Comparison of ENCODE assay signal across 8 cellular contexts in the genomic region with DNA sequence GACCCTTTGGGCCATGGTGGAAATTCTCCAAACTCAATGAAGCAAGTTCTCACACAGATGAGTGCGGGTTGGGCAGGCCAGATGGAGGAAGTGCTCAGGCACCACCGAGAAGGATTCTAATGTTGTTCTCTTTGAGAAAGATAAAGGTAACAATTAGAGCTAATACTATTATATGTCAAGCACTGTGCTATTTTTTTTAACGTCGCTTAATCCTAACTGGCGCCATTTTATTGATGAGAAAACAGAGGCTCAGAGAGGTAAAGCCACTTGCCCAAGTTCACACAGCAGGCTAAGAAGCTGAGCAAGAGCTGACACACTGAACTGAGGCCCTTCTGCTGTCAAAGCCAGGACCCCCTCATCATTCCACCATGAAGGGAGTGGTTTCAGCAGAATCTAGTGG. TPM values are rescaled to one million over a fixed set of nuclear protein-coding genes. Genes with fewer than 3 reads are reported as not detected.
DNase-seq lines count a peak whose midpoint lies in the region; ATAC-seq and TF ChIP-seq lines count a peak whose summit lies in the region.

No MANE protein-coding gene starts in this region.

- H3F3A ChIP-seq in DOHH2 (ENCODE audit: control insufficient read depth, insufficient read depth) = no peaks in the 10 kb centered on the region

- no peaks in the 10 kb centered on the region for H3K9me3 ChIP-seq in DOHH2 (ENCODE audit: control insufficient read depth, insufficient read depth, low read length)
- H3K9me3 ChIP-seq in OCI-LY3 (ENCODE audit: insufficient read depth, low read length) = no peaks in the 10 kb centered on the region
- H3K9me3 ChIP-seq in endocrine pancreas (ENCODE audit: control insufficient read depth, low read length) = no peaks in the 10 kb centered on the region

- H3K27me3 Mint-ChIP-seq in osteocyte (ENCODE audit: unreplicated experiment) = no peaks in the 10 kb centered on the region

- H3K4me2 ChIP-seq in DOHH2 (ENCODE audit: low read length) (peak overlapping the region; percentile 95), OCI-LY3 (ENCODE audit: low read length) (peak overlapping the region; percentile 94)

- no peak overlapping the region for H2AFZ ChIP-seq in OCI-LY3 (ENCODE audit: low read depth, low read length)

- ATAC-seq in GM18502 (IDR thresholded peaks at IDR 0.05; ENCODE audit: poor library complexity, unreplicated experiment) (no peak), HG02981 (IDR thresholded peaks at IDR 0.05; ENCODE audit: unreplicated experiment) (no peak)

- H3K4me1 Mint-ChIP-seq in osteocyte (ENCODE audit: unreplicated experiment) = peaks cover 41% of the 10 kb centered on the region

- H4K20me1 ChIP-seq in DOHH2 (ENCODE audit: control insufficient read depth, insufficient read depth, low read depth, low read length) (peaks cover 33% of the 10 kb centered on the region), OCI-LY3 (ENCODE audit: insufficient read depth, low read length) (peaks cover 49% of the 10 kb centered on the region)

- H3K79me2 ChIP-seq in DOHH2 (ENCODE audit: control insufficient read depth, low read length) = peaks cover 60% of the 10 kb centered on the region
- H3K79me2 ChIP-seq in OCI-LY3 (ENCODE audit: low read length) = peaks cover 64% of the 10 kb centered on the region

- H3K27me3 ChIP-seq in DOHH2 (ENCODE audit: control insufficient read depth, low read length) = no peaks in the 10 kb centered on the region
- H3K27me3 ChIP-seq in OCI-LY3 (ENCODE audit: low read depth, low read length) = no peaks in the 10 kb centered on the region
- no peaks in the 10 kb centered on the region for H3K27me3 ChIP-seq in endocrine pancreas (ENCODE audit: control insufficient read depth, insufficient read depth, low read length)

- H3K9me2 ChIP-seq in DOHH2 (replicated peaks; ENCODE audit: control insufficient read depth, low read length) = no peaks in the 10 kb centered on the region

- H3K27ac ChIP-seq in DOHH2 (ENCODE audit: low read depth, low read length) = peak overlapping the region; percentile 55
- peak overlapping the region; percentile 33 for H3K27ac ChIP-seq in OCI-LY3 (ENCODE audit: low read length)

- H3K4me3 ChIP-seq in DOHH2 (ENCODE audit: low read length) = peak overlapping the region; percentile 94
- peak overlapping the region; percentile 79 for H3K4me3 ChIP-seq in OCI-LY3 (ENCODE audit: low read length)
- peak overlapping the region; percentile 45 for H3K4me3 ChIP-seq in endocrine pancreas (ENCODE audit: control insufficient read depth, insufficient read depth, low read length)

- H3K36me3 ChIP-seq in DOHH2 (ENCODE audit: control insufficient read depth, low read length) (peaks cover 54% of the 10 kb centered on the region), OCI-LY3 (replicated peaks; ENCODE audit: low read depth, low read length) (peaks cover 10% of the 10 kb centered on the region), endocrine pancreas (ENCODE audit: control insufficient read depth, insufficient read depth, low read length) (no peaks in the 10 kb centered on the region)

- peaks cover 38% of the 10 kb centered on the region for H3K4me1 ChIP-seq in DOHH2 (ENCODE audit: control insufficient read depth, low read length)
- peaks cover 30% of the 10 kb centered on the region for H3K4me1 ChIP-seq in OCI-LY3 (ENCODE audit: low read length)
- no peaks in the 10 kb centered on the region for H3K4me1 ChIP-seq in endocrine pancreas (ENCODE audit: control insufficient read depth, insufficient read depth, low read length)

- TF ChIP-seq CTCF in DOHH2 (IDR thresholded peaks at IDR 0.05; ENCODE audit: low read depth, low read length, poor library complexity, severe bottlenecking) (no peak), OCI-LY3 (IDR thresholded peaks at IDR 0.05; ENCODE audit: low read depth, low read length) (no peak), osteocyte (IDR thresholded peaks at IDR 0.05) (no peak)

- peak overlapping the region; percentile 92 for H3K27ac Mint-ChIP-seq in osteocyte (ENCODE audit: unreplicated experiment)

- DNase-seq in osteocyte (ENCODE audit: extremely low spot score, unreplicated experiment) = no peak
- no peak for DNase-seq in stimulated activated CD4-positive, alpha-beta T cell treated with anti-CD3 and anti-CD28 coated beads, Interleukin-2, amount 100 ng/mL, for 24 hours
- DNase-seq in HK-2 (ENCODE audit: unreplicated experiment) = no peak

- H3K9me3 Mint-ChIP-seq in osteocyte (ENCODE audit: unreplicated experiment) = no peaks in the 10 kb centered on the region

- H3K9ac ChIP-seq in OCI-LY3 (ENCODE audit: low read length) (peak overlapping the region; percentile 88), endocrine pancreas (ENCODE audit: control insufficient read depth, insufficient read depth, low read length) (peak overlapping the region; percentile 86)

- peak overlapping the region; percentile 94 for H3K4me3 Mint-ChIP-seq in osteocyte (ENCODE audit: unreplicated experiment)

- no peaks in the 10 kb centered on the region for H3K36me3 Mint-ChIP-seq in osteocyte (ENCODE audit: unreplicated experiment)

RNA-seq across cellular contexts. Expression of gene FBL, which starts 1.0 kb away (rescaled TPM):
- 161 and 172 TPM in 2 replicates for total RNA-seq in osteocyte

RNA-seq across cellular contexts. Expression of gene DYRK1B, which starts 11.2 kb away (rescaled TPM):
- 31.7 and 34.0 TPM in 2 replicates for total RNA-seq in osteocyte
